Comparison of ENCODE assay signal across 21 cellular contexts in the genomic region with DNA sequence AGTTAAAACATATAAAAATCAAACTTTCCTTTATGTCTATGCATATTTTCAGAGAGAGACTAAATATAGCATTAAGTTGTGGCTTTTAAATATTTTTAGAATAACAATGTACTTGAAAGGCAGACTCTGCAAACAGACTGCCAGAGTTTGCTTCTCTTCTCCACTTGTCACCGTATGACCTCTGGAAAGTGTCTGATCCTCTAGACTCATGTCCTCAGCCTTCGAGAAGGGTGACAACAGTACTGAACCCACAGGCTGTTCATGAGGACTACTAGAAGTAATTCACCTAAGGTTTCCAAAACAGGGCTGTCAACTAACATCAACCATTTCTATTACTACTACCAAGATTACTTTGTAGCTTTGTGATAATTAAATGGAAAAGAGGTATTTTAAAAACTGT.
"Had no signal": no experiment of that assay in that cellular context is flagged by ENCODE, and none has a peak within 500 bp of the region (broad histone marks: within the 10 kb centered on the region; RNA-seq: fewer than 3 reads in every experiment).

No MANE protein-coding gene starts in this region.

- FAIRE-seq: K562 had no signal

- H3K9me3 ChIP-seq: SK-N-SH had no signal

- H3K4me3 ChIP-seq: K562 had no signal

- H3K27ac ChIP-seq: KMS-11, RWPE1 had no signal

- H3K4me2 ChIP-seq: KMS-11, SK-N-SH had no signal

- H3K9ac ChIP-seq: KMS-11, SK-N-SH had no signal

- DNase-seq: Kasumi-1; MV-4-11; NCI-H1048; NCI-H1105; NCI-H1436 treated with DMSO at 0.1 percent for 48 hours; NCI-H1694; NCI-H187 treated with DMSO at 0.1 percent for 48 hours; NCI-H2029 treated with DMSO at 0.1 percent for 48 hours; NCI-H2171 treated with DMSO at 0.1 percent for 48 hours; NCI-H345; NCI-H446 treated with DMSO at 0.1 percent for 48 hours; NCI-H524 treated with DMSO at 0.1 percent for 48 hours; NCI-H69; NK-92 treated with Interleukin-12 subunit alpha and Interleukin-12 subunit beta, amount 100 ng/mL, for 24 hours; PC-3; SHP77; SK-N-SH; SW 1271 had no signal
